In genomic region chr21:36773111-36773510, GRCh38 we compare ENCODE assay signal across 1 cellular context.
TF ChIP-seq lines count a peak whose summit lies in the region.

No MANE protein-coding gene starts in this region.

TF ChIP-seq in WTC11, 78 proteins besides CTCF, POLR2A, EP300 and RAD21 (continued from another document):
- TF ChIP-seq TEAD1 (CRISPR knock-in tag; IDR thresholded peaks at IDR 0.05) (no peak), NFATC4 (CRISPR knock-in tag; IDR thresholded peaks at IDR 0.05) (no peak)
